Comparison of ENCODE assay signal across 13 cellular contexts in genomic region chr2:23414876-23415275, GRCh38. TPM values are rescaled to one million over a fixed set of nuclear protein-coding genes. Genes with fewer than 3 reads are reported as not detected.
DNase-seq lines count a peak whose midpoint lies in the region; ATAC-seq and TF ChIP-seq lines count a peak whose summit lies in the region.
"Had no signal": no experiment of that assay in that cellular context is flagged by ENCODE, and none has a peak within 500 bp of the region (broad histone marks: within the 10 kb centered on the region; RNA-seq: fewer than 3 reads in every experiment).

No MANE protein-coding gene starts in this region.

- H3K27ac ChIP-seq in ACC112 (ENCODE audit: low read depth, low read length): peak overlapping the region; percentile 52; the same call in 1 of the 2 replicates
- peak overlapping the region; percentile 22; the same call in 1 of the 2 replicates for H3K27ac ChIP-seq in GM23248
- H3K27ac ChIP-seq in hepatocyte: no peak overlapping the region
- H3K27ac ChIP-seq: KMS-11 had no signal

- no peak overlapping the region for H3K9ac ChIP-seq in GM23248
- H3K9ac ChIP-seq: KMS-11 had no signal

- H3K9me3 Mint-ChIP-seq in activated CD4-positive, alpha-beta memory T cell treated with anti-CD3 and anti-CD28 coated beads, Interleukin-2, amount 10 ng/mL, durations not matched to agents 7 days and 5 days: no peaks in the 10 kb centered on the region
- H3K9me3 Mint-ChIP-seq: CD8-positive, alpha-beta memory T cell; T-cell had no signal

- H3K27me3 Mint-ChIP-seq in activated CD4-positive, alpha-beta memory T cell treated with anti-CD3 and anti-CD28 coated beads, Interleukin-2, amount 10 ng/mL, durations not matched to agents 7 days and 5 days: peaks cover 13% of the 10 kb centered on the region

- no peaks in the 10 kb centered on the region for H3K27me3 ChIP-seq in ACC112 (ENCODE audit: insufficient read depth, low read length)
- no peaks in the 10 kb centered on the region for H3K27me3 ChIP-seq in GM23248 (replicated peaks; ENCODE audit: insufficient read depth)
- H3K27me3 ChIP-seq in hepatocyte: no peaks in the 10 kb centered on the region

- no peaks in the 10 kb centered on the region for H4K20me1 ChIP-seq in GM23248 (ENCODE audit: insufficient read depth)
- no peaks in the 10 kb centered on the region for H4K20me1 ChIP-seq in hepatocyte (ENCODE audit: insufficient read depth, poor library complexity, severe bottlenecking)

- TF ChIP-seq CTCF in hepatocyte (IDR thresholded peaks at IDR 0.05; ENCODE audit: poor library complexity): peak; percentile 22

- no peak for ATAC-seq in GM21717 (IDR thresholded peaks at IDR 0.05; ENCODE audit: unreplicated experiment)
- no peak for ATAC-seq in GM21423 (IDR thresholded peaks at IDR 0.05; ENCODE audit: unreplicated experiment)
- ATAC-seq in GM21515 (IDR thresholded peaks at IDR 0.05; ENCODE audit: unreplicated experiment): no peak
- ATAC-seq: T-cell had no signal

- H3K4me1 ChIP-seq in ACC112 (ENCODE audit: control insufficient read depth, insufficient read depth, low read length, unreplicated experiment) (peaks cover 70% of the 10 kb centered on the region), GM23248 (ENCODE audit: insufficient read depth) (peaks cover 54% of the 10 kb centered on the region), hepatocyte (ENCODE audit: insufficient read depth) (peaks cover 8% of the 10 kb centered on the region)

- H3K4me1 Mint-ChIP-seq in activated CD4-positive, alpha-beta memory T cell treated with anti-CD3 and anti-CD28 coated beads, Interleukin-2, amount 10 ng/mL, durations not matched to agents 7 days and 5 days: no peaks in the 10 kb centered on the region
- H3K4me1 Mint-ChIP-seq: CD8-positive, alpha-beta memory T cell; T-cell had no signal

- POLR2A ChIA-PET in activated CD4-positive, alpha-beta memory T cell treated with anti-CD3 and anti-CD28 coated beads, Interleukin-2, amount 10 ng/mL, durations not matched to agents 7 days and 5 days (lab: Charles Lee): no interaction called here

- H3K27ac Mint-ChIP-seq in activated CD4-positive, alpha-beta memory T cell treated with anti-CD3 and anti-CD28 coated beads, Interleukin-2, amount 10 ng/mL, durations not matched to agents 7 days and 5 days: no peak overlapping the region
- H3K27ac Mint-ChIP-seq: CD8-positive, alpha-beta memory T cell; T-cell had no signal

- H3K4me2 ChIP-seq in GM23248 (ENCODE audit: unreplicated experiment) (no peak overlapping the region), hepatocyte (no peak overlapping the region)
- H3K4me2 ChIP-seq: KMS-11 had no signal

- H3K9me2 ChIP-seq in GM23248 (ENCODE audit: insufficient read depth) (no peaks in the 10 kb centered on the region), hepatocyte (replicated peaks; ENCODE audit: insufficient read depth) (no peaks in the 10 kb centered on the region)

- no peak overlapping the region for H3K4me3 Mint-ChIP-seq in activated CD4-positive, alpha-beta memory T cell treated with anti-CD3 and anti-CD28 coated beads, Interleukin-2, amount 10 ng/mL, durations not matched to agents 7 days and 5 days
- H3K4me3 Mint-ChIP-seq: CD8-positive, alpha-beta memory T cell; T-cell had no signal

- CTCF ChIA-PET in activated CD4-positive, alpha-beta memory T cell treated with anti-CD3 and anti-CD28 coated beads, Interleukin-2, amount 10 ng/mL, durations not matched to agents 7 days and 5 days (lab: Charles Lee): interaction anchor here (0.7 kb wide), 1 partner anchor 105 kb away, joined by 3 read pairs; no protein-coding TSS in a partner anchor

- H3K4me3 ChIP-seq in ACC112 (ENCODE audit: low read depth, low read length): no peak overlapping the region
- no peak overlapping the region for H3K4me3 ChIP-seq in GM23248
- no peak overlapping the region for H3K4me3 ChIP-seq in hepatocyte

- H3K36me3 Mint-ChIP-seq in activated CD4-positive, alpha-beta memory T cell treated with anti-CD3 and anti-CD28 coated beads, Interleukin-2, amount 10 ng/mL, durations not matched to agents 7 days and 5 days (ENCODE audit: low read depth): no peaks in the 10 kb centered on the region
- H3K36me3 Mint-ChIP-seq: CD8-positive, alpha-beta memory T cell; T-cell had no signal

- H2AFZ ChIP-seq in ACC112 (ENCODE audit: low read length, unreplicated experiment) (no peak overlapping the region), GM23248 (no peak overlapping the region), hepatocyte (no peak overlapping the region)

- peak; percentile 55 for DNase-seq in GM23248
- DNase-seq in SK-N-DZ (ENCODE audit: low spot score): peak; percentile 41
- DNase-seq in hepatocyte (ENCODE audit: low spot score): no peak
- DNase-seq in activated CD4-positive, alpha-beta memory T cell treated with anti-CD3 and anti-CD28 coated beads, Interleukin-2, amount 10 ng/mL, durations not matched to agents 7 days and 5 days: no peak
- DNase-seq: CD8-positive, alpha-beta memory T cell; NCI-H446 treated with DMSO at 0.1 percent for 48 hours; stimulated activated CD4-positive, alpha-beta T cell treated with anti-CD3 and anti-CD28 coated beads, Interleukin-1b, Interleukin-23, amount 100 ng/mL, for 48 hours; T-cell had no signal

- WGBS in GM23248 (ENCODE audit: low coverage in 1 of 2, low lambda C conversion rate in 2 of 2, missing lambda C conversion rate in 2 of 2), 2 experiments: 99 to 100% methylated on average over 4 of the region's 4 CpGs
- 90% methylated on average over 4 of the region's 4 CpGs for WGBS in hepatocyte (ENCODE audit: low lambda C conversion rate, missing lambda C conversion rate)

- H3K79me2 ChIP-seq in ACC112 (ENCODE audit: control insufficient read depth, insufficient read depth, low read length, unreplicated experiment) (peaks cover 22% of the 10 kb centered on the region), GM23248 (ENCODE audit: insufficient read depth) (peaks cover 39% of the 10 kb centered on the region), hepatocyte (no peaks in the 10 kb centered on the region)

- H3F3A ChIP-seq in GM23248 (ENCODE audit: insufficient read depth): peaks cover 47% of the 10 kb centered on the region

- in situ Hi-C loops in GM23248 (cut with MboI): no loop called here

- H3K36me3 ChIP-seq in ACC112 (ENCODE audit: insufficient read depth, low read length) (no peaks in the 10 kb centered on the region), GM23248 (ENCODE audit: low read depth) (no peaks in the 10 kb centered on the region), hepatocyte (replicated peaks; ENCODE audit: insufficient read depth, low read depth) (no peaks in the 10 kb centered on the region)

- H3K9me3 ChIP-seq in GM23248 (ENCODE audit: low read depth) (no peaks in the 10 kb centered on the region), hepatocyte (ENCODE audit: low read depth) (no peaks in the 10 kb centered on the region)

RNA-seq across cellular contexts. Expression of gene KLHL29, which starts 29.9 kb away (rescaled TPM):
- 4.7 and 6.4 TPM in 2 replicates for total RNA-seq in GM23248 (2014; rRNA removed; shearing (Covaris generic))
- 1.7 and 1.9 TPM in 2 replicates for polyA plus RNA-seq in GM23248 (2016; fragmentation: Nextera tagmentation; extraction: Ambion mirVana)
- polyA plus RNA-seq in SK-N-DZ (2014; cell fraction: cytosol; rRNA removed): 7.1 and 7.6 TPM in 2 replicates
- 8.7 and 13.2 TPM in 2 replicates for polyA plus RNA-seq in SK-N-DZ (2014; cell fraction: nucleus; rRNA removed)
- total RNA-seq in hepatocyte: 3.6 and 3.8 TPM in 2 replicates
- 9.7 and 9.9 TPM in 2 replicates for polyA plus RNA-seq in hepatocyte
- under 1 TPM; 0.10 to 0.33 TPM for total RNA-seq in activated CD4-positive, alpha-beta memory T cell treated with anti-CD3 and anti-CD28 coated beads, Interleukin-2, amount 10 ng/mL, durations not matched to agents 7 days and 5 days

Comparison
In these comparisons a context has a peak if more than half of its experiments do, and no peak if none do; other contexts are left out.
1. DNase-seq: peak in GM23248 (single experiment) and SK-N-DZ (single experiment); none in hepatocyte (single experiment) and activated CD4-positive, alpha-beta memory T cell treated with anti-CD3 and anti-CD28 coated beads, Interleukin-2, amount 10 ng/mL, durations not matched to agents 7 days and 5 days (single experiment).